ENCODE assay signal across 8 cellular contexts in genomic region chr3:130179353-130179965, GRCh38.
DNase-seq lines count a peak whose midpoint lies in the region; ATAC-seq and TF ChIP-seq lines count a peak whose summit lies in the region.
"Not testable (repeated sequence)": the region's sequence is repeated elsewhere in the genome, so short reads cannot be mapped to it uniquely, and the experiment has no call there.

No MANE protein-coding gene starts in this region.

- peaks cover 10% of the 10 kb centered on the region for H3K4me1 ChIP-seq in neural progenitor cell

- not testable (repeated sequence) for H3K4me2 ChIP-seq in neural progenitor cell

- peak; percentile 0 for DNase-seq in AG08395 (ENCODE audit: low spot score)
- DNase-seq in HK-2 (ENCODE audit: unreplicated experiment): peak; percentile 0
- peak; percentile 28 for DNase-seq in SIG-M5 treated with dmso at 0.1 percent for 504 hours (lab: John Stamatoyannopoulos, UW; ENCODE audit: unreplicated experiment)
- DNase-seq in activated CD8-positive, alpha-beta memory T cell treated with anti-CD3 and anti-CD28 coated beads, Interleukin-2, amount 50 U/mL, for 1 hour (ENCODE audit: extremely low read depth): peak; percentile 4
- peak; percentile 29 for DNase-seq in left cardiac atrium
- DNase-seq in neural progenitor cell (ENCODE audit: low spot score): peak; percentile 1
- peak; percentile 0 for DNase-seq in stimulated activated CD8-positive, alpha-beta memory T cell treated with anti-CD3 and anti-CD28 coated beads, Interleukin-12 subunit alpha, Interleukin-12 subunit beta, amount 100 ng/mL, for 4 hours (ENCODE audit: low read depth)

- H3K27ac Mint-ChIP-seq in brain (peak overlapping the region in 3 of 5 experiments; percentile 6 to 58 (median 46)), neural progenitor cell (peak overlapping the region; percentile 6)

- not testable (repeated sequence) for H3K36me3 ChIP-seq in neural progenitor cell

- not testable (repeated sequence) for H3K9me3 Mint-ChIP-seq in brain, neural progenitor cell

- not testable (repeated sequence) for H3K9me3 ChIP-seq in neural progenitor cell (ENCODE audit: low read depth)

- H3K9ac ChIP-seq in neural progenitor cell: not testable (repeated sequence)

- not testable (repeated sequence) for TF ChIP-seq CTCF in brain (conservative IDR thresholded peaks at IDR 0.05); neural progenitor cell (IDR thresholded peaks at IDR 0.05)

- not testable (repeated sequence) for H3K4me3 ChIP-seq in neural progenitor cell

- intact Hi-C loops in left cardiac atrium (cut with DNase I): not testable (repeated sequence)

- H3K4me3 Mint-ChIP-seq in brain: peak overlapping the region in 3 of 5 experiments; percentile 71 to 77 (median 74)
- peak overlapping the region; percentile 65 for H3K4me3 Mint-ChIP-seq in neural progenitor cell

- not testable (repeated sequence) for H3K27me3 ChIP-seq in neural progenitor cell

- H2AFZ ChIP-seq in neural progenitor cell (replicated peaks): not testable (repeated sequence)

- not testable (repeated sequence) for ATAC-seq in left cardiac atrium

- not testable (repeated sequence) for H3K27ac ChIP-seq in neural progenitor cell

- not testable (repeated sequence) for H4K20me1 ChIP-seq in neural progenitor cell (ENCODE audit: low read depth)

- not testable (repeated sequence) for H3K79me2 ChIP-seq in neural progenitor cell (ENCODE audit: low read depth)

- H3K36me3 Mint-ChIP-seq in brain, neural progenitor cell: not testable (repeated sequence)

- not testable (repeated sequence) for H3F3A ChIP-seq in neural progenitor cell (ENCODE audit: low read depth)

- H3K27me3 Mint-ChIP-seq in brain; neural progenitor cell (ENCODE audit: insufficient read depth, low read depth): not testable (repeated sequence)

- H3K4me1 Mint-ChIP-seq in brain (peaks cover 30% of the 10 kb centered on the region), neural progenitor cell (peaks cover 40% of the 10 kb centered on the region)
